ENCODE assay signal across 1 cellular context in genomic region chr18:79210002-79210910, GRCh38.
TF ChIP-seq lines count a peak whose summit lies in the region.

No MANE protein-coding gene starts in this region.

TF ChIP-seq in WTC11, 78 proteins besides CTCF, POLR2A, EP300 and RAD21 (continued from another document):
- TF ChIP-seq ARID4B (CRISPR knock-in tag; IDR thresholded peaks at IDR 0.05; ENCODE audit: borderline replicate concordance) (no peak), USF2 (CRISPR knock-in tag; IDR thresholded peaks at IDR 0.05) (no peak), ZSCAN18 (CRISPR knock-in tag; IDR thresholded peaks at IDR 0.05) (no peak), PRRX2 (CRISPR knock-in tag; IDR thresholded peaks at IDR 0.05) (no peak), RELA (CRISPR knock-in tag; IDR thresholded peaks at IDR 0.05; ENCODE audit: borderline replicate concordance) (no peak), ZBTB21 (CRISPR knock-in tag; IDR thresholded peaks at IDR 0.05; ENCODE audit: borderline replicate concordance) (no peak), GRHL2 (CRISPR knock-in tag; IDR thresholded peaks at IDR 0.05; ENCODE audit: insufficient replicate concordance, severe bottlenecking) (no peak), MLX (CRISPR knock-in tag; IDR thresholded peaks at IDR 0.05) (no peak)
